11 cellular contexts compared by ENCODE assay signal in genomic region chr3:34276342-34276741, GRCh38.
"Had no signal": no experiment of that assay in that cellular context is flagged by ENCODE, and none has a peak within 500 bp of the region (broad histone marks: within the 10 kb centered on the region; RNA-seq: fewer than 3 reads in every experiment).

No MANE protein-coding gene starts in this region.

- H3K9me3 ChIP-seq: HAP-1 had no signal

- H3K4me1 ChIP-seq: HAP-1 had no signal

- H3K4me2 ChIP-seq: KMS-11 had no signal

- ATAC-seq: HCT116, HepG2 had no signal

- H3K4me3 Mint-ChIP-seq: HFFc6, IgD-negative memory B cell had no signal

- H3K4me3 ChIP-seq: GM23248, HAP-1 had no signal

- H3K27ac ChIP-seq: GM23248, HL-60, KMS-11 had no signal

- H3K36me3 ChIP-seq: HAP-1 had no signal

- DNase-seq: GM23248, GOT3, H7, HFFc6, KBM-7 had no signal

- H3K27ac Mint-ChIP-seq: HFFc6, IgD-negative memory B cell had no signal

- H2AFZ ChIP-seq: GM23248 had no signal

- H3K27me3 Mint-ChIP-seq: IgD-negative memory B cell had no signal

- H3K9ac ChIP-seq: GM23248, KMS-11 had no signal

- FAIRE-seq: HepG2 had no signal
